In genomic region chr22:42799462-42800405, GRCh38 we compare ENCODE assay signal across 12 cellular contexts. TPM values are rescaled to one million over a fixed set of nuclear protein-coding genes. Genes with fewer than 3 reads are reported as not detected.
DNase-seq lines count a peak whose midpoint lies in the region; ATAC-seq and TF ChIP-seq lines count a peak whose summit lies in the region.
"Had no signal": no experiment of that assay in that cellular context is flagged by ENCODE, and none has a peak within 500 bp of the region (broad histone marks: within the 10 kb centered on the region; RNA-seq: fewer than 3 reads in every experiment).

No MANE protein-coding gene starts in this region.

- no peak for TF ChIP-seq CTCF in IMR-90 (conservative IDR thresholded peaks at IDR 0.05; ENCODE audit: low read depth, low read length)
- no peak for TF ChIP-seq CTCF in WTC11 (IDR thresholded peaks at IDR 0.05)

- H3K27ac Mint-ChIP-seq in WTC11: no peak overlapping the region
- H3K27ac Mint-ChIP-seq: activated naive CD4-positive, alpha-beta T cell treated with anti-CD3 and anti-CD28 coated beads, Interleukin-2, amount 50 U/mL, for 24 hours had no signal

- no peak overlapping the region for H2BK5ac ChIP-seq in IMR-90 (ENCODE audit: low read depth, low read length, poor library complexity, severe bottlenecking)

- H2BK120ac ChIP-seq in IMR-90 (ENCODE audit: low read depth, low read length): no peak overlapping the region

- TF ChIP-seq POLR2A in IMR-90 (IDR thresholded peaks at IDR 0.05; ENCODE audit: low read depth, low read length): no peak

- no peak overlapping the region for H2AFZ ChIP-seq in IMR-90 (replicated peaks; ENCODE audit: low read length, poor library complexity)

- no peak overlapping the region for H4K91ac ChIP-seq in IMR-90 (ENCODE audit: insufficient read depth, low read depth, low read length)

- TF ChIP-seq RAD21 in IMR-90 (IDR thresholded peaks at IDR 0.05; ENCODE audit: low read length): no peak

- H3K56ac ChIP-seq in IMR-90 (ENCODE audit: extremely low read depth, insufficient read depth, low read length): no peak overlapping the region

- in situ Hi-C loops in IMR-90 (cut with MboI; ENCODE audit: low sequenced_read_pairs): no loop called here

- CTCF ChIA-PET in IMR-90 (lab: Yijun Ruan, JAX): no interaction called here
- CTCF ChIA-PET in WTC11 (lab: Charles Lee): interaction anchor here (0.7 to 2.4 kb wide), 5 partner anchors 20 to 261 kb away, joined by 4 to 11 read pairs (median 4); no protein-coding TSS in a partner anchor
- CTCF ChIA-PET in HEK293T (lab: Yijun Ruan, JAX): no interaction called here

- H3K4me3 ChIP-seq in IMR-90 (ENCODE audit: insufficient read depth, low read depth, low read length): no peak overlapping the region
- H3K4me3 ChIP-seq: cardiac muscle cell, skin epidermis had no signal

- no peak overlapping the region for H2AK9ac ChIP-seq in IMR-90 (replicated peaks; ENCODE audit: low read depth, low read length, poor library complexity)

- no peak overlapping the region for H3K4me3 Mint-ChIP-seq in WTC11
- H3K4me3 Mint-ChIP-seq: activated naive CD4-positive, alpha-beta T cell treated with anti-CD3 and anti-CD28 coated beads, Interleukin-2, amount 50 U/mL, for 24 hours had no signal

- H3K27me3 Mint-ChIP-seq in WTC11 (ENCODE audit: low read depth): no peaks in the 10 kb centered on the region
- H3K27me3 Mint-ChIP-seq: activated naive CD4-positive, alpha-beta T cell treated with anti-CD3 and anti-CD28 coated beads, Interleukin-2, amount 50 U/mL, for 24 hours had no signal

- no peak overlapping the region for H3K27ac ChIP-seq in IMR-90 (ENCODE audit: insufficient read depth, low read length)
- H3K27ac ChIP-seq: cardiac muscle cell, skin epidermis had no signal

- H3K23ac ChIP-seq in IMR-90 (ENCODE audit: low read depth, low read length): no peak overlapping the region; the same call in 1 of the 2 replicates

- no peak overlapping the region for H3K4me2 ChIP-seq in IMR-90 (ENCODE audit: low read depth, low read length)

- H4K5ac ChIP-seq in IMR-90 (ENCODE audit: low read depth, low read length): no peak overlapping the region

- no peak overlapping the region for H2BK15ac ChIP-seq in IMR-90 (ENCODE audit: low read depth, low read length)

- no peaks in the 10 kb centered on the region for H3K9me3 ChIP-seq in IMR-90 (ENCODE audit: control insufficient read depth, insufficient read depth, low read length)

- peaks cover 61% of the 10 kb centered on the region for H3K36me3 ChIP-seq in IMR-90 (ENCODE audit: control insufficient read depth, insufficient read depth, low read length)

- H3K79me1 ChIP-seq in IMR-90 (ENCODE audit: low read depth in 1 of 2, low read length in 2 of 2): peaks cover 4 to 50% of the 10 kb centered on the region in 2 experiments

- WGBS in IMR-90 (ENCODE audit: extremely low coverage in 2 of 2, insufficient read length in 1 of 2), 2 experiments: 78% methylated on average over 2 of the region's 8 CpGs; no CpG with 5 or more reads in 1 of the 2 experiments

- no peak for ATAC-seq in IMR-90 (ENCODE audit: low read depth)
- peak; percentile 82 for ATAC-seq in WTC11
- ATAC-seq in left lobe of liver: no peak
- ATAC-seq in HG02763 (IDR thresholded peaks at IDR 0.05; ENCODE audit: unreplicated experiment): no peak

- peak; percentile 53 for DNase-seq in ELF-1 (ENCODE audit: low read depth, low spot score)
- DNase-seq in IMR-90: no peak
- DNase-seq in WTC11 (ENCODE audit: low spot score): no peak
- DNase-seq in left lobe of liver (ENCODE audit: low spot score): peak; percentile 32
- no peak for DNase-seq in EL
- no peak for DNase-seq in HEK293T (ENCODE audit: extremely low spot score)
- DNase-seq: Karpas-422, substantia nigra had no signal

- no peak overlapping the region for H3K14ac ChIP-seq in IMR-90 (replicated peaks; ENCODE audit: low read depth, low read length)

- no peak overlapping the region for H2BK20ac ChIP-seq in IMR-90 (ENCODE audit: low read depth, low read length)

- H3K9me3 Mint-ChIP-seq in WTC11: no peaks in the 10 kb centered on the region
- H3K9me3 Mint-ChIP-seq: activated naive CD4-positive, alpha-beta T cell treated with anti-CD3 and anti-CD28 coated beads, Interleukin-2, amount 50 U/mL, for 24 hours had no signal

- dilution Hi-C loops in IMR-90 (cut with HindIII; ENCODE audit: low sequenced_read_pairs, unreplicated experiment): no loop called here

- H4K20me1 ChIP-seq in IMR-90 (ENCODE audit: insufficient read depth, low read length): peaks cover 4% of the 10 kb centered on the region; the same call in 1 of the 2 replicates

- POLR2A ChIA-PET in IMR-90 (lab: Charles Lee; ENCODE audit: unreplicated experiment) (no interaction called here), WTC11 (lab: Charles Lee) (no interaction called here), HEK293T (lab: Yijun Ruan, JAX) (interaction anchor here (0.7 kb wide), 1 partner anchor 250 kb away, joined by 3 read pairs; no protein-coding TSS in a partner anchor)

- H3K9me1 ChIP-seq in IMR-90 (ENCODE audit: insufficient read depth, low read length): peaks cover 10% of the 10 kb centered on the region; the same call in 1 of the 2 replicates

- H3K9ac ChIP-seq in IMR-90 (ENCODE audit: low read depth, low read length): no peak overlapping the region

- H4K8ac ChIP-seq in IMR-90 (ENCODE audit: low read depth in 2 of 2, low read length in 2 of 2): no peak overlapping the region

- H3K36me3 Mint-ChIP-seq in WTC11: no peaks in the 10 kb centered on the region

- BruUV-seq in IMR-90 (replicated peaks; lab: Mats Ljungman, UMichigan): no TSS peak

- no peaks in the 10 kb centered on the region for H3K27me3 ChIP-seq in IMR-90 (ENCODE audit: control insufficient read depth, insufficient read depth, low read length)
- H3K27me3 ChIP-seq: cardiac muscle cell had no signal

- peaks cover 3% of the 10 kb centered on the region for H3K4me1 ChIP-seq in IMR-90 (ENCODE audit: control insufficient read depth, insufficient read depth, low read length)

- peaks cover 19% of the 10 kb centered on the region for H3K4me1 Mint-ChIP-seq in WTC11
- H3K4me1 Mint-ChIP-seq: activated naive CD4-positive, alpha-beta T cell treated with anti-CD3 and anti-CD28 coated beads, Interleukin-2, amount 50 U/mL, for 24 hours had no signal

- no peak overlapping the region for H3K18ac ChIP-seq in IMR-90 (ENCODE audit: low read depth, low read length)

- intact Hi-C loops in IMR-90 (cut with micrococcal nuclease): no loop called here

- no peak overlapping the region for H3K4ac ChIP-seq in IMR-90 (ENCODE audit: low read depth, low read length)

- H2AK5ac ChIP-seq in IMR-90 (ENCODE audit: low read depth, low read length): no peak overlapping the region

TF ChIP-seq in IMR-90, 13 proteins besides CTCF, POLR2A, EP300 and RAD21:
- TF ChIP-seq FOS (IDR thresholded peaks at IDR 0.05; ENCODE audit: low read depth, low read length) (no peak), MXI1 (IDR thresholded peaks at IDR 0.05; ENCODE audit: borderline replicate concordance, low read depth, low read length) (no peak), MAZ (IDR thresholded peaks at IDR 0.05; ENCODE audit: borderline replicate concordance, low read depth, low read length) (no peak), RCOR1 (IDR thresholded peaks at IDR 0.05; ENCODE audit: insufficient replicate concordance, low read length) (no peak), USF2 (IDR thresholded peaks at IDR 0.05; ENCODE audit: low read depth, low read length) (peak; percentile 71)

TF ChIP-seq in WTC11, 78 proteins besides CTCF, POLR2A, EP300 and RAD21 (continues in another document):
- TF ChIP-seq PREB (CRISPR knock-in tag; IDR thresholded peaks at IDR 0.05; ENCODE audit: borderline replicate concordance): no peak
- peak; percentile 69 for TF ChIP-seq NFYB (CRISPR knock-in tag; conservative IDR thresholded peaks at IDR 0.05; ENCODE audit: low read depth)
- TF ChIP-seq CREM (CRISPR knock-in tag; IDR thresholded peaks at IDR 0.05): no peak

TF ChIP-seq in HEK293T, 16 proteins besides CTCF, POLR2A, EP300 and RAD21:
- no peak for TF ChIP-seq HDGF (IDR thresholded peaks at IDR 0.05; ENCODE audit: borderline replicate concordance)
- TF ChIP-seq ELF4 (IDR thresholded peaks at IDR 0.05): no peak
- TF ChIP-seq PKNOX1 (IDR thresholded peaks at IDR 0.05): no peak

RNA-seq across cellular contexts. Expression of gene ARFGAP3, which starts 57.3 kb away (rescaled TPM):
- total RNA-seq in IMR-90 (2012; rRNA removed): 70.1 and 88.0 TPM in 2 replicates
- polyA plus RNA-seq in IMR-90 (2012; rRNA removed): 46.5 and 50.0 TPM in 2 replicates
- polyA plus RNA-seq in IMR-90 (2012; cell fraction: cytosol; rRNA removed): 20.1 and 23.0 TPM in 2 replicates
- polyA plus RNA-seq in IMR-90 (2012; cell fraction: nucleus; rRNA removed; ENCODE audit: low replicate concordance): 20.9 and 47.6 TPM in 2 replicates
- total RNA-seq in WTC11 (2021): 16.9 to 17.1 TPM (median 17.1 TPM) in 3 replicates
- total RNA-seq in left lobe of liver: 20.2 TPM

Comparison
In these comparisons a context has a peak if more than half of its experiments do, and no peak if none do; other contexts are left out.
1. DNase-seq: peak in ELF-1 (single experiment) and left lobe of liver (single experiment); none in IMR-90 (single experiment), WTC11 (single experiment), EL (single experiment) and HEK293T (single experiment).